16 cellular contexts compared by ENCODE assay signal in the genomic region with DNA sequence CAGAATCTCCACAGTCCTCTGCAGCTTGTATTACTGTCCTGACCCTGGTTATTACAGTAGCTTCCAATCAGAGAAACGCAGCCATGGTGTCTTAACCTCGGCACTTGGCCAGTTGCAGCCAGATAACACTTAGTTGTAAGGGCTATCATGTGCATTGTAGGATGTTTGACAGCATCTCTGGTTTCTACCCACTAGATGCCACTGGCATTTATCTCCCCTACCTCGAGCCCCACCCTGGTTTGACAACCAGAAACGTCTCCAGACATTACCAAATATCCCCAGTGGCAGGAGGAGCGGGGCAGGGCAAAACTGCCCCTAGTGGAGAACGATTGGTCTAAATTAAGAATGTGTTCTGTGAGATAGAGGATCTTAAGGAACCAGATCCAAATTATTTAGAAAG. TPM values are rescaled to one million over a fixed set of nuclear protein-coding genes. Genes with fewer than 3 reads are reported as not detected.
A peak's percentile ranks its signal among the peaks of the same experiment; 100 is the strongest.
DNase-seq lines count a peak whose midpoint lies in the region; ATAC-seq and TF ChIP-seq lines count a peak whose summit lies in the region.
"Had no signal": no experiment of that assay in that cellular context is flagged by ENCODE, and none has a peak within 500 bp of the region (broad histone marks: within the 10 kb centered on the region; RNA-seq: fewer than 3 reads in every experiment).

No MANE protein-coding gene starts in this region.

- no peaks in the 10 kb centered on the region for H3F3A ChIP-seq in Loucy (ENCODE audit: low read depth)

- TF ChIP-seq CTCF in GM12872 (IDR thresholded peaks at IDR 0.05; ENCODE audit: insufficient read depth, low read depth, low read length) (0 out of 3 replicates have a peak, but pooled peaks have one; percentile 28), Loucy (conservative IDR thresholded peaks at IDR 0.05; ENCODE audit: low read length) (peak; percentile 36; the same call in 1 of the 2 replicates), colonic mucosa (IDR thresholded peaks at IDR 0.05) (no peak), neural crest cell (conservative IDR thresholded peaks at IDR 0.05) (peak; percentile 53), gastrocnemius medialis (IDR thresholded peaks at IDR 0.05 in 4 of 5, conservative IDR thresholded peaks at IDR 0.05 in 1 of 5) (no peak)

- no peak overlapping the region for H3K9ac ChIP-seq in Loucy (ENCODE audit: low read depth, low read length, poor library complexity, severe bottlenecking)
- H3K9ac ChIP-seq in colonic mucosa (ENCODE audit: low read depth in 2 of 2, low read length in 2 of 2): peak overlapping the region in 1 of 2 donors; percentile 53
- H3K9ac ChIP-seq: BLaER1 had no signal

- H3K4me3 ChIP-seq in Loucy (ENCODE audit: low read length, poor library complexity, severe bottlenecking) (no peak overlapping the region), colonic mucosa (no peak overlapping the region), gastrocnemius medialis (no peak overlapping the region)
- H3K4me3 ChIP-seq: BLaER1 had no signal

- H3K4me2 ChIP-seq in Loucy (ENCODE audit: low read depth, low read length, poor library complexity, severe bottlenecking): no peak overlapping the region
- H3K4me2 ChIP-seq: BLaER1 had no signal

- H3K27me3 ChIP-seq in Loucy (ENCODE audit: insufficient read depth, low read length, poor library complexity, severe bottlenecking) (no peaks in the 10 kb centered on the region), colonic mucosa (no peaks in the 10 kb centered on the region), gastrocnemius medialis (no peaks in the 10 kb centered on the region)
- H3K27me3 ChIP-seq: BLaER1 had no signal

- no peak overlapping the region for H3K27ac Mint-ChIP-seq in neural crest cell (ENCODE audit: unreplicated experiment)
- no peak overlapping the region for H3K27ac Mint-ChIP-seq in T-cell
- H3K27ac Mint-ChIP-seq: stimulated activated naive B cell treated with anti-CD40 and anti-IgM and Interleukin-4, amounts not matched to agents 10 μg/mL and 1 μg/mL and 100 μg/mL, for 72 hours had no signal

- no peaks in the 10 kb centered on the region for H3K9me3 ChIP-seq in Loucy (ENCODE audit: insufficient read depth, low read depth, low read length)
- no peaks in the 10 kb centered on the region for H3K9me3 ChIP-seq in colonic mucosa
- no peaks in the 10 kb centered on the region for H3K9me3 ChIP-seq in gastrocnemius medialis
- H3K9me3 ChIP-seq: BLaER1, mucosa of descending colon had no signal

- TF ChIP-seq POLR2A in gastrocnemius medialis (IDR thresholded peaks at IDR 0.05): no peak

- ATAC-seq in T-cell (replicated peaks in 1 of 4) (no peak), gastrocnemius medialis (no peak), HG02763 (IDR thresholded peaks at IDR 0.05; ENCODE audit: unreplicated experiment) (no peak)
- ATAC-seq: stimulated activated naive B cell treated with anti-CD40 and anti-IgM and Interleukin-4, amounts not matched to agents 10 μg/mL and 1 μg/mL and 100 μg/mL, for 72 hours had no signal

- DNase-seq in colonic mucosa: no peak
- no peak for DNase-seq in neural crest cell (ENCODE audit: low read depth, low spot score)
- no peak for DNase-seq in T-cell
- no peak for DNase-seq in activated CD8-positive, alpha-beta memory T cell treated with anti-CD3 and anti-CD28 coated beads, Interleukin-2, amount 50 U/mL, for 48 hours
- no peak for DNase-seq in gastrocnemius medialis
- DNase-seq: activated CD4-positive, alpha-beta T cell treated with anti-CD3 and anti-CD28 coated beads, Interleukin-2, amount 50 U/mL, for 48 hours; activated gamma-delta T cell treated with Interleukin-2 at 50 U/mL for 16 hours; mucosa of descending colon; stimulated activated CD4-positive, alpha-beta T cell treated with anti-CD3 and anti-CD28 coated beads, Interleukin-4, amount 100 ng/mL, for 1 hour; stimulated activated naive B cell treated with anti-CD40 and anti-IgM and Interleukin-4, amounts not matched to agents 10 μg/mL and 1 μg/mL and 100 μg/mL, for 72 hours had no signal

- POLR2A ChIA-PET in T-cell (lab: Charles Lee): no interaction called here

- H3K27me3 Mint-ChIP-seq in neural crest cell (ENCODE audit: low read depth) (no peaks in the 10 kb centered on the region), T-cell (peaks cover 4 to 7% of the 10 kb centered on the region in 2 donors)

- CTCF ChIA-PET in T-cell (lab: Charles Lee): no interaction called here

- H3K4me1 ChIP-seq in Loucy (ENCODE audit: insufficient read depth, low read length, poor library complexity, severe bottlenecking): no peaks in the 10 kb centered on the region
- H3K4me1 ChIP-seq in colonic mucosa: no peaks in the 10 kb centered on the region
- no peaks in the 10 kb centered on the region for H3K4me1 ChIP-seq in gastrocnemius medialis
- H3K4me1 ChIP-seq: BLaER1 had no signal

- no peaks in the 10 kb centered on the region for H4K20me1 ChIP-seq in Loucy (ENCODE audit: insufficient read depth, low read length, poor library complexity, severe bottlenecking)
- H4K20me1 ChIP-seq: BLaER1 had no signal

- in situ Hi-C loops in gastrocnemius medialis (cut with MboI; ENCODE audit: low sequenced_read_pairs in 4 of 4): no loop called here

- H3K79me2 ChIP-seq in Loucy (ENCODE audit: insufficient read depth, low read length): no peaks in the 10 kb centered on the region

- H3K9me3 Mint-ChIP-seq in neural crest cell: no peaks in the 10 kb centered on the region
- no peaks in the 10 kb centered on the region for H3K9me3 Mint-ChIP-seq in T-cell
- H3K9me3 Mint-ChIP-seq: central memory CD8-positive, alpha-beta T cell; stimulated activated naive B cell treated with anti-CD40 and anti-IgM and Interleukin-4, amounts not matched to agents 10 μg/mL and 1 μg/mL and 100 μg/mL, for 72 hours had no signal

- peak overlapping the region; percentile 63 for H3K27ac ChIP-seq in colonic mucosa
- H3K27ac ChIP-seq in gastrocnemius medialis: no peak overlapping the region
- H3K27ac ChIP-seq: BLaER1, HL-60 had no signal

- intact Hi-C loops in colonic mucosa (cut with DNase I) (no loop called here), gastrocnemius medialis (cut with DNase I; ENCODE audit: low total_unique reads) (no loop called here)

- H3K9me2 ChIP-seq in Loucy (replicated peaks; ENCODE audit: low read depth, low read length): no peaks in the 10 kb centered on the region

- H3K36me3 Mint-ChIP-seq in neural crest cell (ENCODE audit: low read depth) (no peaks in the 10 kb centered on the region), T-cell (no peaks in the 10 kb centered on the region)
- H3K36me3 Mint-ChIP-seq: stimulated activated naive B cell treated with anti-CD40 and anti-IgM and Interleukin-4, amounts not matched to agents 10 μg/mL and 1 μg/mL and 100 μg/mL, for 72 hours had no signal

- H3K4me3 Mint-ChIP-seq in neural crest cell (no peak overlapping the region), T-cell (no peak overlapping the region)
- H3K4me3 Mint-ChIP-seq: central memory CD8-positive, alpha-beta T cell; stimulated activated naive B cell treated with anti-CD40 and anti-IgM and Interleukin-4, amounts not matched to agents 10 μg/mL and 1 μg/mL and 100 μg/mL, for 72 hours had no signal

- H3K36me3 ChIP-seq in Loucy (ENCODE audit: insufficient read depth, low read length) (no peaks in the 10 kb centered on the region), colonic mucosa (no peaks in the 10 kb centered on the region), gastrocnemius medialis (no peaks in the 10 kb centered on the region)
- H3K36me3 ChIP-seq: BLaER1 had no signal

- peaks cover 38% of the 10 kb centered on the region for H3K4me1 Mint-ChIP-seq in neural crest cell
- no peaks in the 10 kb centered on the region for H3K4me1 Mint-ChIP-seq in T-cell
- H3K4me1 Mint-ChIP-seq: central memory CD8-positive, alpha-beta T cell; stimulated activated naive B cell treated with anti-CD40 and anti-IgM and Interleukin-4, amounts not matched to agents 10 μg/mL and 1 μg/mL and 100 μg/mL, for 72 hours had no signal

- no peak overlapping the region for H2AFZ ChIP-seq in Loucy (ENCODE audit: low read length)

RNA-seq across cellular contexts. Expression of gene DSG2, which starts 13.1 kb away (rescaled TPM):
- total RNA-seq in colonic mucosa (100 to 1,000 TPM; 237 to 308 TPM), neural crest cell (18.4 and 19.4 TPM in 2 replicates), T-cell (under 1 TPM; 0.07 to 0.83 (median 0.53) TPM), gastrocnemius medialis (1 to 10 TPM in 3 of 4 donors, under 1 TPM in 1; 0.61 to 3.7 (median 2.0) TPM)

Comparison
In these comparisons a context has a peak if more than half of its experiments do, and no peak if none do; other contexts are left out.
1. CTCF ChIP-seq: peak in GM12872 (single experiment), Loucy (single experiment) and neural crest cell (single experiment); none in colonic mucosa (single experiment) and gastrocnemius medialis (0 of 5).
2. RNA of gene DSG2, which starts 13.1 kb away (total RNA-seq): 237 to 308 TPM in colonic mucosa; 18.4 to 19.4 TPM in neural crest cell, 0.61 to 3.7 TPM in gastrocnemius medialis and 0.07 to 0.83 TPM in T-cell; every median in the first group is over 10 times any median in the second.